ENCODE assay signal across 8 cellular contexts in the genomic region with DNA sequence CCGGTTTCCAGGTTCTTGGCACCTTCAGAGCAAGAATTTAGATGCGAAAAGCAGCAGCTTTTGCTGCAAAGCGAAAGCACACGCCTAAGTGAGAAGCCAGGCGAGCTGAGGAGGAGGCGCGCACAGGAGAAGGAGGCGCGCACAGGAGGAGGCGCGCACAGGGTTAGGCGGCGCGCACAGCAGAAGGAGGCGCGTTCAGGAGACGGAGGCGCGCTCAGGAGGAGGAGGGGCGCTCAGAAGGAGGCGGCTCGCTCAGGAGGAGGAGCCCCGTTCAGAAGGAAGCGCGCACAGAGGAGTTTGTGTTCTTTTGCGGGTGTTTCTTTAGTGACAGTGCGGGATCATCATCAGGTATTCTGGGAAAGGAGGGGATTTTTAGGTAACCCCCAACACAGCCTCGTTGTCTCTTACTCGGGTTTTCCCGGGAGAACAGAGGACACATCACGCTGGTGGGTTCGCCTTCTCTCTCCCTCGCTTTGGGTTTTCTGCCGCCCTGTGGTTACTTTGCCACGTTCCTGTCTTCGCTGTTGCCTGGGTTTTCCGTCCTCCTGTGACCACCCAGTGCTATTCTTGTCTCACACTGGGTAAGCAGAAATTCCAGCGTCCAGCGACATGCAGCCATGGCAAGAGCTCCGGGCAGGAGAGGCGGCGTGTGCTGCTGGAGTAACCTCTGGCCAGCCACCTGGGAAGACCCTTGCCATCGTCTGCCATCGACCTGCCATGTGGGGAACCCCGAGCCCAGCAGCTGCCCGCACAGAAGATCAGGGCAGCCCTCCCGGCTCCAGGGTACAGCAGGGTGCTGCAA.
A peak's percentile ranks its signal among the peaks of the same experiment; 100 is the strongest.
DNase-seq lines count a peak whose midpoint lies in the region; ATAC-seq and FAIRE-seq lines count a peak whose summit lies in the region.

No MANE protein-coding gene starts in this region.

- H3K4me1 Mint-ChIP-seq in activated naive CD8-positive, alpha-beta T cell (ENCODE audit: low read depth): peaks cover 13% of the 10 kb centered on the region

- peak overlapping the region; percentile 86 for H3K4me3 Mint-ChIP-seq in activated naive CD8-positive, alpha-beta T cell

- no peaks in the 10 kb centered on the region for H3K27me3 Mint-ChIP-seq in activated naive CD8-positive, alpha-beta T cell

- peak overlapping the region; percentile 86 for H3K27ac Mint-ChIP-seq in activated naive CD8-positive, alpha-beta T cell

- peaks cover 4% of the 10 kb centered on the region for H3K36me3 ChIP-seq in rectal smooth muscle tissue (ENCODE audit: control insufficient read depth, insufficient read depth, low read length)

- no peaks in the 10 kb centered on the region for H3K9me3 Mint-ChIP-seq in activated naive CD8-positive, alpha-beta T cell (ENCODE audit: low read depth)

- H3K27ac ChIP-seq in rectal smooth muscle tissue (ENCODE audit: low read depth, low read length): peak overlapping the region; percentile 49

- intact Hi-C loops in head of caudate nucleus (cut with DNase I): no loop called here

- peaks cover 3% of the 10 kb centered on the region for H3K36me3 Mint-ChIP-seq in activated naive CD8-positive, alpha-beta T cell

- DNase-seq in RCC 7860 (ENCODE audit: low spot score) (peak; percentile 23), head of caudate nucleus (peak in 40 of 42 donors; percentile 25 to 90 (median 72)), urothelium cell line (ENCODE audit: low spot score) (peak; percentile 90), NCI-H524 (lab: John Stamatoyannopoulos, UW) (no peak)

- ATAC-seq in GM18498 (IDR thresholded peaks at IDR 0.05; ENCODE audit: unreplicated experiment) (peak; percentile 96), HG02973 (IDR thresholded peaks at IDR 0.05; ENCODE audit: unreplicated experiment) (peak; percentile 98)

- H3K9ac ChIP-seq in rectal smooth muscle tissue (ENCODE audit: low read length): peak overlapping the region; percentile 28

- no peaks in the 10 kb centered on the region for H3K27me3 ChIP-seq in rectal smooth muscle tissue (ENCODE audit: control insufficient read depth, insufficient read depth, low read length)

- no peaks in the 10 kb centered on the region for H3K4me1 ChIP-seq in rectal smooth muscle tissue (ENCODE audit: control insufficient read depth, insufficient read depth, low read length)

- FAIRE-seq in RCC 7860 (lab: Jason Lieb, UNC) (no peak), urothelium cell line (lab: Jason Lieb, UNC) (peak; percentile 86)

- H3K4me3 ChIP-seq in rectal smooth muscle tissue (ENCODE audit: low read length): peak overlapping the region; percentile 71

Comparison
In these comparisons a context has a peak if more than half of its experiments do, and no peak if none do; other contexts are left out.
1. DNase-seq: peak in RCC 7860 (single experiment), head of caudate nucleus (40 of 42) and urothelium cell line (single experiment); none in NCI-H524 (0 of 2).